18 cellular contexts compared by ENCODE assay signal in genomic region chr12:33988888-33989287, GRCh38. TPM values are rescaled to one million over a fixed set of nuclear protein-coding genes. Genes with fewer than 3 reads are reported as not detected.
DNase-seq lines count a peak whose midpoint lies in the region; ATAC-seq and TF ChIP-seq lines count a peak whose summit lies in the region.
"Had no signal": no experiment of that assay in that cellular context is flagged by ENCODE, and none has a peak within 500 bp of the region (broad histone marks: within the 10 kb centered on the region; RNA-seq: fewer than 3 reads in every experiment).

No MANE protein-coding gene starts in this region.

- H3K79me1 ChIP-seq in neuronal stem cell (ENCODE audit: low read depth, low read length) = no peaks in the 10 kb centered on the region

- H3K27ac ChIP-seq in foreskin keratinocyte = peak overlapping the region; percentile 14
- H3K27ac ChIP-seq in neuronal stem cell (replicated peaks; ENCODE audit: low read length) = no peak overlapping the region
- H3K27ac ChIP-seq: BLaER1 treated with 17β-estradiol and CSF1 and Interleukin-3, amounts not matched to agents 10 nM and 100 nM; KMS-11; SK-N-MC had no signal

- no peak overlapping the region for H2AFZ ChIP-seq in neuronal stem cell (ENCODE audit: low read length)

- H2BK15ac ChIP-seq in neuronal stem cell (ENCODE audit: low read length) = no peak overlapping the region

- no peak overlapping the region for H3K4me2 ChIP-seq in neuronal stem cell (ENCODE audit: insufficient read depth, low read length, poor library complexity, severe bottlenecking)
- H3K4me2 ChIP-seq: BLaER1 treated with 17β-estradiol and CSF1 and Interleukin-3, amounts not matched to agents 10 nM and 100 nM; KMS-11 had no signal

- no peak overlapping the region for H4K91ac ChIP-seq in neuronal stem cell (ENCODE audit: low read depth, low read length, poor library complexity)

- H3K4me1 ChIP-seq in foreskin keratinocyte = peaks cover 9% of the 10 kb centered on the region
- no peaks in the 10 kb centered on the region for H3K4me1 ChIP-seq in neuronal stem cell (ENCODE audit: control insufficient read depth in 2 of 2, insufficient read depth in 1 of 2, low read depth in 1 of 2, low read length in 2 of 2)
- H3K4me1 ChIP-seq: BLaER1 treated with 17β-estradiol and CSF1 and Interleukin-3, amounts not matched to agents 10 nM and 100 nM had no signal

- no peak overlapping the region for H3K23ac ChIP-seq in neuronal stem cell (ENCODE audit: low read depth, low read length, poor library complexity)

- no peak overlapping the region for H4K8ac ChIP-seq in neuronal stem cell (ENCODE audit: low read depth, low read length)

- TF ChIP-seq CTCF in foreskin keratinocyte (conservative IDR thresholded peaks at IDR 0.05) = no peak

- H3K4ac ChIP-seq in neuronal stem cell (ENCODE audit: low read length) = no peak overlapping the region

- no peak overlapping the region for H2BK12ac ChIP-seq in neuronal stem cell (ENCODE audit: low read length)

- no peaks in the 10 kb centered on the region for H3K36me3 ChIP-seq in neuronal stem cell (replicated peaks in 1 of 2; ENCODE audit: control insufficient read depth in 2 of 2, insufficient read depth in 2 of 2, low read length in 2 of 2)
- H3K36me3 ChIP-seq: BLaER1 treated with 17β-estradiol and CSF1 and Interleukin-3, amounts not matched to agents 10 nM and 100 nM had no signal

- no peak overlapping the region for H3K9ac ChIP-seq in neuronal stem cell (ENCODE audit: low read depth, low read length, poor library complexity)
- H3K9ac ChIP-seq: BLaER1 treated with 17β-estradiol and CSF1 and Interleukin-3, amounts not matched to agents 10 nM and 100 nM; KMS-11 had no signal

- no peak overlapping the region for H2AK5ac ChIP-seq in neuronal stem cell (ENCODE audit: low read depth, low read length)

- H3K27me3 ChIP-seq in foreskin keratinocyte (no peaks in the 10 kb centered on the region), neuronal stem cell (ENCODE audit: control insufficient read depth in 3 of 3, insufficient read depth in 3 of 3, low read depth in 1 of 3, low read length in 3 of 3) (no peaks in the 10 kb centered on the region)
- H3K27me3 ChIP-seq: BLaER1 treated with 17β-estradiol and CSF1 and Interleukin-3, amounts not matched to agents 10 nM and 100 nM had no signal

- WGBS in neuronal stem cell (ENCODE audit: extremely low coverage in 2 of 2, insufficient read length in 2 of 2, insufficient replicate concordance in 1 of 2), 2 donors = no CpG with 5 or more reads among the region's 3 CpGs

- no peak overlapping the region for H3K14ac ChIP-seq in neuronal stem cell (ENCODE audit: low read length)

- peak; percentile 25 for DNase-seq in HPDE6-E6E7 (ENCODE audit: extremely low spot score)
- peak; percentile 74 for DNase-seq in RPMI7951 (ENCODE audit: low read depth)
- peak; percentile 74 to 91 for DNase-seq in foreskin keratinocyte
- DNase-seq in neuronal stem cell (ENCODE audit: low spot score) = peak; percentile 1
- DNase-seq in D341Med (ENCODE audit: low spot score) = no peak
- DNase-seq in NCI-H524 treated with DMSO at 0.1 percent for 48 hours (lab: John Stamatoyannopoulos, UW) = no peak
- DNase-seq: DMS153, GOT3, MM.1S, NCI-H187, NCI-H526, T-cell had no signal

- H2BK5ac ChIP-seq in neuronal stem cell (ENCODE audit: low read length) = no peak overlapping the region

- ATAC-seq in foreskin keratinocyte (peak; percentile 98), HG03571 (IDR thresholded peaks at IDR 0.05; ENCODE audit: unreplicated experiment) (no peak)
- ATAC-seq: HepG2, Right ventricle myocardium inferior, T-cell had no signal

- no peak overlapping the region for H3K18ac ChIP-seq in neuronal stem cell (ENCODE audit: low read length)

- H2BK120ac ChIP-seq in neuronal stem cell (ENCODE audit: low read depth, low read length) = no peak overlapping the region

- H3K9me3 ChIP-seq in neuronal stem cell (replicated peaks in 1 of 2; ENCODE audit: control insufficient read depth in 2 of 2, insufficient read depth in 1 of 2, low read depth in 1 of 2, low read length in 2 of 2) = no peaks in the 10 kb centered on the region
- H3K9me3 ChIP-seq: BLaER1 treated with 17β-estradiol and CSF1 and Interleukin-3, amounts not matched to agents 10 nM and 100 nM had no signal

- H3K4me3 ChIP-seq in neuronal stem cell (ENCODE audit: low read length in 2 of 2) = no peak overlapping the region
- H3K4me3 ChIP-seq: BLaER1 treated with 17β-estradiol and CSF1 and Interleukin-3, amounts not matched to agents 10 nM and 100 nM; SK-N-MC had no signal

RNA-seq across cellular contexts. Expression of gene ALG10, which starts 33.4 kb away (rescaled TPM):
- 12.4 and 14.5 TPM in 2 replicates for total RNA-seq in RPMI7951 (2014; rRNA removed; shearing (Covaris generic))
- 7.4 and 7.6 TPM in 2 replicates for total RNA-seq in foreskin keratinocyte
- polyA plus RNA-seq in foreskin keratinocyte = 1.8 and 2.4 TPM in 2 replicates
- 7.6 TPM for polyA plus RNA-seq in neuronal stem cell (2013, experiment 1 of 2)
- 8.7 TPM for polyA plus RNA-seq in neuronal stem cell (2013, experiment 2 of 2)

Comparison
In these comparisons a context has a peak if more than half of its experiments do, and no peak if none do; other contexts are left out.
1. DNase-seq: peak in HPDE6-E6E7 (single experiment), RPMI7951 (single experiment), foreskin keratinocyte (2 of 2) and neuronal stem cell (single experiment); none in D341Med (single experiment) and NCI-H524 treated with DMSO at 0.1 percent for 48 hours (single experiment).